In genomic region chr16:2019919-2020831, GRCh38 we compare ENCODE assay signal across 12 cellular contexts. TPM values are rescaled to one million over a fixed set of nuclear protein-coding genes. Genes with fewer than 3 reads are reported as not detected.
A peak's percentile ranks its signal among the peaks of the same experiment; 100 is the strongest.
DNase-seq lines count a peak whose midpoint lies in the region; ATAC-seq and TF ChIP-seq lines count a peak whose summit lies in the region.
"Had no signal": no experiment of that assay in that cellular context is flagged by ENCODE, and none has a peak within 500 bp of the region (broad histone marks: within the 10 kb centered on the region; RNA-seq: fewer than 3 reads in every experiment).

No MANE protein-coding gene starts in this region.

- TF ChIP-seq CTCF in activated B cell treated with CpG ODN at 0.5 μM for 24 hours (IDR thresholded peaks at IDR 0.05) (no peak), suprapubic skin (IDR thresholded peaks at IDR 0.05) (no peak), colonic mucosa (IDR thresholded peaks at IDR 0.05) (no peak), tibial artery (IDR thresholded peaks at IDR 0.05) (no peak)

- no peak overlapping the region for H3K9ac ChIP-seq in iPS-18a (ENCODE audit: low read length)
- H3K9ac ChIP-seq in colonic mucosa (ENCODE audit: low read depth in 2 of 2, low read length in 2 of 2) = no peak overlapping the region

- no peaks in the 10 kb centered on the region for H3K36me3 Mint-ChIP-seq in activated T-cell treated with anti-CD3 and anti-CD28 coated beads, Interleukin-2, amount 50 U/mL, for 4 hours (ENCODE audit: insufficient read depth)
- no peaks in the 10 kb centered on the region for H3K36me3 Mint-ChIP-seq in activated B cell treated with CpG ODN at 0.5 μM for 24 hours (ENCODE audit: low read depth)
- H3K36me3 Mint-ChIP-seq: CD4-positive, CD25-positive, alpha-beta regulatory T cell had no signal

- whole genome bisulfite sequencing in suprapubic skin = under 1% methylated on average over 38 of the region's 96 CpGs

- no peak overlapping the region for H3K27ac Mint-ChIP-seq in activated B cell treated with CpG ODN at 0.5 μM for 24 hours
- H3K27ac Mint-ChIP-seq: CD4-positive, CD25-positive, alpha-beta regulatory T cell had no signal

- DNase-seq in activated T-cell treated with anti-CD3 and anti-CD28 coated beads, Interleukin-2, amount 50 U/mL, for 4 hours = no peak
- DNase-seq in activated T-cell treated with anti-CD3 and anti-CD28 coated beads, Interleukin-2, amount 50 U/mL, for 1 hour = no peak
- no peak for DNase-seq in activated B cell treated with CpG ODN at 0.5 μM for 24 hours
- DNase-seq in suprapubic skin (ENCODE audit: low spot score in 2 of 2) = no peak
- DNase-seq in colonic mucosa = no peak
- DNase-seq in NCI-H446 (lab: John Stamatoyannopoulos, UW) = no peak
- no peak for DNase-seq in tibial artery
- DNase-seq: CD4-positive, CD25-positive, alpha-beta regulatory T cell; dorsolateral prefrontal cortex; NCI-H526 had no signal

- H3K4me1 ChIP-seq in iPS-18a (ENCODE audit: control insufficient read depth, low read depth, low read length) (no peaks in the 10 kb centered on the region), suprapubic skin (peaks cover 43% of the 10 kb centered on the region), colonic mucosa (peaks cover 12% of the 10 kb centered on the region), tibial artery (peaks cover 0 to 29% (median 27%) of the 10 kb centered on the region in 4 donors)

- peak overlapping the region; percentile 53 for H3K4me3 ChIP-seq in iPS-18a (ENCODE audit: low read length)
- H3K4me3 ChIP-seq in suprapubic skin = peak overlapping the region; percentile 13
- no peak overlapping the region for H3K4me3 ChIP-seq in colonic mucosa
- H3K4me3 ChIP-seq in tibial artery = no peak overlapping the region

- H3K27me3 ChIP-seq in iPS-18a (ENCODE audit: control insufficient read depth, insufficient read depth, low read length) (peaks cover 48% of the 10 kb centered on the region), suprapubic skin (peaks cover 34% of the 10 kb centered on the region), colonic mucosa (peaks cover 24% of the 10 kb centered on the region), tibial artery (peaks cover 0 to 48% of the 10 kb centered on the region in 2 donors)

- H3K27ac ChIP-seq in iPS-18a (ENCODE audit: low read length) (no peak overlapping the region), suprapubic skin (no peak overlapping the region), colonic mucosa (no peak overlapping the region), tibial artery (no peak overlapping the region)
- H3K27ac ChIP-seq: dorsolateral prefrontal cortex, neutrophil had no signal

- peaks cover 14% of the 10 kb centered on the region for H3K4me1 Mint-ChIP-seq in activated T-cell treated with anti-CD3 and anti-CD28 coated beads, Interleukin-2, amount 50 U/mL, for 4 hours (ENCODE audit: low read depth)
- H3K4me1 Mint-ChIP-seq in activated B cell treated with CpG ODN at 0.5 μM for 24 hours = peaks cover 15% of the 10 kb centered on the region

- H3K9me3 ChIP-seq in iPS-18a (ENCODE audit: control insufficient read depth, low read depth, low read length) (no peaks in the 10 kb centered on the region), suprapubic skin (no peaks in the 10 kb centered on the region), colonic mucosa (no peaks in the 10 kb centered on the region), tibial artery (no peaks in the 10 kb centered on the region)
- H3K9me3 ChIP-seq: neutrophil had no signal

- POLR2A ChIA-PET in activated B cell treated with CpG ODN at 0.5 μM for 24 hours (lab: Charles Lee) = interaction anchor here (0.5 to 2.1 kb wide), 9 partner anchors 27 to 927 kb away, joined by 3 to 13 read pairs (median 6); partner anchors contain the start of genes RPS2 and TRAF7

- intact Hi-C loops in activated B cell treated with CpG ODN at 0.5 μM for 24 hours (cut with micrococcal nuclease) (no loop called here), colonic mucosa (cut with DNase I) (loop anchor here (5.0 to 10.0 kb wide), 2 partner anchors 65 to 122 kb away; no protein-coding TSS in a partner anchor), tibial artery (cut with DNase I; ENCODE audit: low total_unique reads) (loop anchor here (5.0 kb wide), 1 partner anchor 122 kb away; no protein-coding TSS in a partner anchor)

- TF ChIP-seq EP300 in suprapubic skin (IDR thresholded peaks at IDR 0.05) = no peak

- peak overlapping the region; percentile 53 for H3K4me3 Mint-ChIP-seq in activated T-cell treated with anti-CD3 and anti-CD28 coated beads, Interleukin-2, amount 50 U/mL, for 4 hours
- peak overlapping the region; percentile 28 for H3K4me3 Mint-ChIP-seq in activated B cell treated with CpG ODN at 0.5 μM for 24 hours
- H3K4me3 Mint-ChIP-seq: CD4-positive, CD25-positive, alpha-beta regulatory T cell had no signal

- peaks cover 35% of the 10 kb centered on the region for H3K27me3 Mint-ChIP-seq in activated T-cell treated with anti-CD3 and anti-CD28 coated beads, Interleukin-2, amount 50 U/mL, for 4 hours (ENCODE audit: low read depth)
- peaks cover 27% of the 10 kb centered on the region for H3K27me3 Mint-ChIP-seq in activated B cell treated with CpG ODN at 0.5 μM for 24 hours

- ATAC-seq in activated T-cell treated with anti-CD3 and anti-CD28 coated beads, Interleukin-2, amount 50 U/mL, for 4 hours = peak in 1 of 2 donors; percentile 5
- no peak for ATAC-seq in activated B cell treated with CpG ODN at 0.5 μM for 24 hours (ENCODE audit: low read depth)

- no peak for TF ChIP-seq POLR2A in suprapubic skin (IDR thresholded peaks at IDR 0.05)

- no peaks in the 10 kb centered on the region for H3K36me3 ChIP-seq in iPS-18a (ENCODE audit: control insufficient read depth, low read depth, low read length)
- H3K36me3 ChIP-seq in suprapubic skin = no peaks in the 10 kb centered on the region
- H3K36me3 ChIP-seq in colonic mucosa = no peaks in the 10 kb centered on the region
- no peaks in the 10 kb centered on the region for H3K36me3 ChIP-seq in tibial artery
- H3K36me3 ChIP-seq: neutrophil had no signal

- no peaks in the 10 kb centered on the region for H3K9me3 Mint-ChIP-seq in activated T-cell treated with anti-CD3 and anti-CD28 coated beads, Interleukin-2, amount 50 U/mL, for 4 hours
- H3K9me3 Mint-ChIP-seq in activated B cell treated with CpG ODN at 0.5 μM for 24 hours = no peaks in the 10 kb centered on the region
- H3K9me3 Mint-ChIP-seq: CD4-positive, CD25-positive, alpha-beta regulatory T cell had no signal

- CTCF ChIA-PET in activated B cell treated with CpG ODN at 0.5 μM for 24 hours (lab: Charles Lee) = interaction anchor here (1.4 kb wide), 1 partner anchor 16 kb away, joined by 6 read pairs; no protein-coding TSS in a partner anchor

RNA-seq across cellular contexts. Expression of gene NPW, which starts 0.6 kb away (rescaled TPM):
- 10 to 100 TPM in 2 of 3 donors, 1 to 10 TPM in 1; 9.2 to 19.0 (median 13.1) TPM for total RNA-seq in activated T-cell treated with anti-CD3 and anti-CD28 coated beads, Interleukin-2, amount 50 U/mL, for 4 hours
- total RNA-seq in activated B cell treated with CpG ODN at 0.5 μM for 24 hours (1.5 and 1.7 TPM in 2 replicates), suprapubic skin (1 to 10 TPM in 2 of 4 donors, under 1 TPM in 1, not detected in 1; 0.65 to 5.6 (median 3.0) TPM), colonic mucosa (1 to 10 TPM; 3.5 to 3.8 TPM)
- total RNA-seq: CD4-positive, CD25-positive, alpha-beta regulatory T cell had no signal

RNA-seq across cellular contexts. Expression of gene NHERF2, which starts 6.5 kb away (rescaled TPM):
- 1 to 10 TPM; 2.0 to 4.4 (median 2.0) TPM for total RNA-seq in activated T-cell treated with anti-CD3 and anti-CD28 coated beads, Interleukin-2, amount 50 U/mL, for 4 hours
- total RNA-seq in activated B cell treated with CpG ODN at 0.5 μM for 24 hours (0.56 and 0.93 TPM in 2 replicates), suprapubic skin (10 to 100 TPM; 13.8 to 36.5 (median 21.8) TPM), colonic mucosa (10 to 100 TPM; 64.0 to 77.9 TPM)

RNA-seq across cellular contexts. Expression of gene ZNF598, which starts 10.6 kb away (rescaled TPM):
- 100 to 1,000 TPM; 118 to 127 (median 126) TPM for total RNA-seq in activated T-cell treated with anti-CD3 and anti-CD28 coated beads, Interleukin-2, amount 50 U/mL, for 4 hours
- total RNA-seq in activated B cell treated with CpG ODN at 0.5 μM for 24 hours = 56.4 and 59.3 TPM in 2 replicates
- 100 to 1,000 TPM in 1 of 4 donors, 10 to 100 TPM in 3; 69.4 to 103 (median 84.0) TPM for total RNA-seq in suprapubic skin
- 10 to 100 TPM; 45.4 to 64.3 TPM for total RNA-seq in colonic mucosa

RNA-seq across cellular contexts. Expression of gene NTHL1, which starts 27.5 kb away (rescaled TPM):
- 10 to 100 TPM; 30.5 to 43.5 (median 34.8) TPM for total RNA-seq in activated T-cell treated with anti-CD3 and anti-CD28 coated beads, Interleukin-2, amount 50 U/mL, for 4 hours
- 10.5 and 11.5 TPM in 2 replicates for total RNA-seq in activated B cell treated with CpG ODN at 0.5 μM for 24 hours
- total RNA-seq in suprapubic skin = 10 to 100 TPM; 15.9 to 40.5 (median 20.9) TPM
- total RNA-seq in colonic mucosa = 10 to 100 TPM; 30.1 to 96.8 TPM

RNA-seq across cellular contexts. Expression of gene TSC2, which starts 27.6 kb away (rescaled TPM):
- total RNA-seq in activated T-cell treated with anti-CD3 and anti-CD28 coated beads, Interleukin-2, amount 50 U/mL, for 4 hours = 10 to 100 TPM; 87.6 to 98.0 (median 94.5) TPM
- total RNA-seq in activated B cell treated with CpG ODN at 0.5 μM for 24 hours (130 and 139 TPM in 2 replicates), suprapubic skin (100 to 1,000 TPM; 103 to 193 (median 143) TPM), colonic mucosa (100 to 1,000 TPM in 1 of 2 donors, 10 to 100 TPM in 1; 75.3 to 143 TPM)

Comparison
In these comparisons a context has a peak if more than half of its experiments do, and no peak if none do; other contexts are left out.
1. H3K4me3 ChIP-seq: peak in iPS-18a (single experiment) and suprapubic skin (single experiment); none in colonic mucosa (single experiment) and tibial artery (0 of 2).